ENCODE assay signal across 8 cellular contexts in the genomic region with DNA sequence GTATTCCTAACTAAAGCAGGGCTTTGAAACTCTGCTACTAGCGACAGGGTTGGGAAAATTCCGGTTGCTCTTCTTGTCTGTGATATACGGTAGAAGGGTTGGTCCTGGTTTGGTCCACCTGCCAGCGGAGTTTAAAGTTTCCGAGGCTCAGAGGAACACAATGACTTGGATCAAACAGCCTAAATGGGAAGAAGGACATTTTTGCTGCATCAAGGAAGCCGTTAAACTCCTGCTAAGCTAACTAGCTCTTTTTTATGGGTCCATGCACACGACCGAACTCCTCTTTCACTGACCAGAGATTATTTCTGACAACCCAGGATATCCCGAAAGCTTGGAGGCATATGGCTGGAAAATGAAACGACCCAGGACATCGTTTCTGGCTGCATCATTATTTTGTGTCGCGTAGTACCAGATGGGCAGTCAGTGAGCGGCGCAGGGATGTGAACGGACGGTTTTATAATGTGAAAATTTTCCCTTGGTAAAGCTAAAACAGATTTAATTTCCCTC. TPM values are rescaled to one million over a fixed set of nuclear protein-coding genes. Genes with fewer than 3 reads are reported as not detected.
DNase-seq lines count a peak whose midpoint lies in the region; ATAC-seq and TF ChIP-seq lines count a peak whose summit lies in the region.

A gene with protein sequence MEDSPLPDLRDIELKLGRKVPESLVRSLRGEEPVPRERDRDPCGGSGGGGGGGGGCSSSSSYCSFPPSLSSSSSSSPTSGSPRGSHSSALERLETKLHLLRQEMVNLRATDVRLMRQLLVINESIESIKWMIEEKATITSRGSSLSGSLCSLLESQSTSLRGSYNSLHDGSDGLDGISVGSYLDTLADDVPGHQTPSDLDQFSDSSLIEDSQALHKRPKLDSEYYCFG (plus strand): TSS at position 160 of the 507 bp plus-strand sequence. CDS start 696 bp downstream, outside the sequence.

- H3K27ac Mint-ChIP-seq in CD14-positive monocyte: peak within 1 kb of the TSS in 1 of 7 donors; percentile 26

- no peak for ATAC-seq in GM21360 (IDR thresholded peaks at IDR 0.05; ENCODE audit: unreplicated experiment)
- ATAC-seq in HG02642 (IDR thresholded peaks at IDR 0.05; ENCODE audit: poor library complexity, unreplicated experiment): no peak
- no peak for ATAC-seq in HG02852 (IDR thresholded peaks at IDR 0.05; ENCODE audit: unreplicated experiment)

- intact Hi-C loops in CD14-positive monocyte (cut with micrococcal nuclease): no loop called here

- H3K9me3 Mint-ChIP-seq in CD14-positive monocyte: peaks cover 0 to 7% (median 3%) of the 10 kb centered on the region in 7 donors

- peak within 1 kb of the TSS; percentile 74 to 93 for H3K4me3 Mint-ChIP-seq in CD14-positive monocyte

- peaks cover 30 to 45% (median 41%) of the 10 kb centered on the region in 3 donors for H3K27me3 Mint-ChIP-seq in CD14-positive monocyte (ENCODE audit: low read depth in 3 of 3)

- peaks cover 17% of the 10 kb centered on the region for H3K4me1 Mint-ChIP-seq in CD14-positive monocyte

- no peak for TF ChIP-seq CTCF in CD14-positive monocyte (IDR thresholded peaks at IDR 0.05)

- DNase-seq in CD14-positive monocyte (ENCODE audit: low spot score) (no peak), HuH-7.5 (ENCODE audit: low spot score) (peak; percentile 39), SKM-1 treated with dmso at 0.1 percent for 144 hours (lab: John Stamatoyannopoulos, UW; ENCODE audit: unreplicated experiment) (peak; percentile 23), fibroblast of peridontal ligament (ENCODE audit: extremely low read depth) (peak; percentile 93), myocyte (ENCODE audit: low read depth) (peak; percentile 82)

- peaks cover 0 to 2% of the 10 kb centered on the region in 2 donors for H3K36me3 Mint-ChIP-seq in CD14-positive monocyte

RNA-seq across cellular contexts. Expression of the gene that starts here (rescaled TPM):
- not detected for polyA plus RNA-seq in CD14-positive monocyte
- 9.3 and 9.4 TPM in 2 replicates for total RNA-seq in myocyte
- 13.4 TPM for polyA plus RNA-seq in myocyte (2012)
